ENCODE assay signal across 18 cellular contexts in genomic region chr10:58360412-58361004, GRCh38. TPM values are rescaled to one million over a fixed set of nuclear protein-coding genes. Genes with fewer than 3 reads are reported as not detected.
DNase-seq lines count a peak whose midpoint lies in the region; ATAC-seq and TF ChIP-seq lines count a peak whose summit lies in the region.
"Had no signal": no experiment of that assay in that cellular context is flagged by ENCODE, and none has a peak within 500 bp of the region (broad histone marks: within the 10 kb centered on the region; RNA-seq: fewer than 3 reads in every experiment).

No MANE protein-coding gene starts in this region.

- H3K36me3 ChIP-seq in adipocyte (ENCODE audit: control insufficient read depth, insufficient read depth, low read length, severe bottlenecking) (peaks cover 20% of the 10 kb centered on the region), mesenchymal stem cell (ENCODE audit: control insufficient read depth in 1 of 2, insufficient read depth in 2 of 2, low read depth in 1 of 2, low read length in 2 of 2) (peaks cover 0 to 38% of the 10 kb centered on the region in 2 experiments)

- H2BK120ac ChIP-seq in mesenchymal stem cell (ENCODE audit: low read depth, low read length), result no peak overlapping the region

- no peaks in the 10 kb centered on the region for H3K9me3 Mint-ChIP-seq in activated CD4-positive, alpha-beta T cell treated with anti-CD3 and anti-CD28 coated beads for 36 hours (ENCODE audit: low read depth)
- H3K9me3 Mint-ChIP-seq in mesothelial cell of epicardium, result no peaks in the 10 kb centered on the region

- ATAC-seq in activated CD4-positive, alpha-beta T cell treated with anti-CD3 and anti-CD28 coated beads for 36 hours, result peak; percentile 76
- ATAC-seq: A549 had no signal

- no peak overlapping the region for H2BK5ac ChIP-seq in mesenchymal stem cell (ENCODE audit: low read depth, low read length, poor library complexity, severe bottlenecking)

- no peaks in the 10 kb centered on the region for H3K27me3 Mint-ChIP-seq in activated CD4-positive, alpha-beta T cell treated with anti-CD3 and anti-CD28 coated beads for 36 hours
- no peaks in the 10 kb centered on the region for H3K27me3 Mint-ChIP-seq in mesothelial cell of epicardium (ENCODE audit: low read depth)

- H3K23ac ChIP-seq in mesenchymal stem cell (ENCODE audit: low read length in 2 of 2), result no peak overlapping the region

- POLR2A ChIA-PET in activated CD4-positive, alpha-beta T cell treated with anti-CD3 and anti-CD28 coated beads for 36 hours (lab: Charles Lee), result interaction anchor here (0.6 kb wide), 3 partner anchors 10 to 793 kb away, joined by 3 to 14 read pairs (median 3); no protein-coding TSS in a partner anchor

- no peaks in the 10 kb centered on the region for H3K9me3 ChIP-seq in adipocyte (ENCODE audit: control insufficient read depth, low read length)
- H3K9me3 ChIP-seq in mesenchymal stem cell (ENCODE audit: control insufficient read depth, low read length), result no peaks in the 10 kb centered on the region
- H3K9me3 ChIP-seq: A549, tibial nerve had no signal

- peaks cover 29% of the 10 kb centered on the region for H3K4me1 Mint-ChIP-seq in activated CD4-positive, alpha-beta T cell treated with anti-CD3 and anti-CD28 coated beads for 36 hours
- peaks cover 70% of the 10 kb centered on the region for H3K4me1 Mint-ChIP-seq in mesothelial cell of epicardium

- TF ChIP-seq CTCF in mesothelial cell of epicardium (IDR thresholded peaks at IDR 0.05; ENCODE audit: unreplicated experiment), result no peak
- TF ChIP-seq CTCF in dorsolateral prefrontal cortex (IDR thresholded peaks at IDR 0.05 in 54 of 56, conservative IDR thresholded peaks at IDR 0.05 in 2 of 56; ENCODE audit: low read depth in 1 of 56, partially characterized antibody in 56 of 56), result no peak

- peaks cover 7% of the 10 kb centered on the region for H3K79me1 ChIP-seq in mesenchymal stem cell (replicated peaks; ENCODE audit: low read length, poor library complexity, severe bottlenecking)

- H3K27ac ChIP-seq in mesenchymal stem cell (ENCODE audit: low read length, poor library complexity, severe bottlenecking) (no peak overlapping the region), dorsolateral prefrontal cortex (no peak overlapping the region)
- H3K27ac ChIP-seq: A549, C4-2B, tibial nerve had no signal

- no peak overlapping the region for H4K91ac ChIP-seq in mesenchymal stem cell (ENCODE audit: low read length)

- H2BK15ac ChIP-seq in mesenchymal stem cell (ENCODE audit: low read depth, poor library complexity, severe bottlenecking), result no peak overlapping the region

- H3K14ac ChIP-seq in mesenchymal stem cell (ENCODE audit: low read length in 2 of 2), result no peak overlapping the region

- H2AK5ac ChIP-seq in mesenchymal stem cell (ENCODE audit: low read length, severe bottlenecking), result no peak overlapping the region

- H3K4me3 ChIP-seq in adipocyte (ENCODE audit: low read length) (no peak overlapping the region), mesenchymal stem cell (ENCODE audit: insufficient read depth in 1 of 2, low read depth in 1 of 2, low read length in 2 of 2) (no peak overlapping the region), dorsolateral prefrontal cortex (no peak overlapping the region)
- H3K4me3 ChIP-seq: A549, tibial nerve had no signal

- 90% methylated on average over 7 of the region's 9 CpGs for WGBS in mesenchymal stem cell

- no peak overlapping the region for H3K4ac ChIP-seq in mesenchymal stem cell (ENCODE audit: low read depth in 1 of 2, low read length in 2 of 2)

- no peak overlapping the region for H3K18ac ChIP-seq in mesenchymal stem cell (ENCODE audit: low read depth in 1 of 2, low read length in 2 of 2)

- H3K27ac Mint-ChIP-seq in activated CD4-positive, alpha-beta T cell treated with anti-CD3 and anti-CD28 coated beads for 36 hours, result no peak overlapping the region
- H3K27ac Mint-ChIP-seq in mesothelial cell of epicardium, result peak overlapping the region; percentile 45

- intact Hi-C loops in activated CD4-positive, alpha-beta T cell treated with anti-CD3 and anti-CD28 coated beads for 36 hours (cut with DNase I, micrococcal nuclease), result no loop called here
- intact Hi-C loops in dorsolateral prefrontal cortex (cut with DNase I), result no loop called here

- H2AFZ ChIP-seq in mesenchymal stem cell (ENCODE audit: low read depth, low read length), result no peak overlapping the region

- H2BK12ac ChIP-seq in mesenchymal stem cell (ENCODE audit: low read length in 2 of 2), result no peak overlapping the region

- no peak overlapping the region for H3K9ac ChIP-seq in adipocyte (ENCODE audit: low read length)
- H3K9ac ChIP-seq in mesenchymal stem cell (ENCODE audit: low read length), result no peak overlapping the region

- no peak overlapping the region for H3K4me3 Mint-ChIP-seq in activated CD4-positive, alpha-beta T cell treated with anti-CD3 and anti-CD28 coated beads for 36 hours
- H3K4me3 Mint-ChIP-seq in mesothelial cell of epicardium, result no peak overlapping the region

- H3K4me1 ChIP-seq in adipocyte (ENCODE audit: control insufficient read depth, insufficient read depth, low read length), result peaks cover 21% of the 10 kb centered on the region
- H3K4me1 ChIP-seq in mesenchymal stem cell (ENCODE audit: control insufficient read depth, insufficient read depth, low read depth, low read length), result no peaks in the 10 kb centered on the region
- H3K4me1 ChIP-seq: tibial nerve had no signal

- peaks cover 13% of the 10 kb centered on the region for H3K36me3 Mint-ChIP-seq in activated CD4-positive, alpha-beta T cell treated with anti-CD3 and anti-CD28 coated beads for 36 hours (ENCODE audit: low read depth)
- H3K36me3 Mint-ChIP-seq in mesothelial cell of epicardium, result peaks cover 5% of the 10 kb centered on the region

- H3K4me2 ChIP-seq in mesenchymal stem cell (ENCODE audit: low read length, poor library complexity, severe bottlenecking), result no peak overlapping the region

- H4K8ac ChIP-seq in mesenchymal stem cell (ENCODE audit: low read length), result no peak overlapping the region

- CTCF ChIA-PET in activated CD4-positive, alpha-beta T cell treated with anti-CD3 and anti-CD28 coated beads for 36 hours (lab: Charles Lee), result interaction anchor here (1.0 kb wide), 1 partner anchor 19 kb away, joined by 3 read pairs; no protein-coding TSS in a partner anchor

- H3K27me3 ChIP-seq in adipocyte (replicated peaks; ENCODE audit: control insufficient read depth, insufficient read depth, low read length) (no peaks in the 10 kb centered on the region), mesenchymal stem cell (ENCODE audit: control insufficient read depth in 1 of 2, insufficient read depth in 1 of 2, low read length in 2 of 2) (no peaks in the 10 kb centered on the region), dorsolateral prefrontal cortex (no peaks in the 10 kb centered on the region)
- H3K27me3 ChIP-seq: tibial nerve had no signal

- peak; percentile 3 for DNase-seq in activated CD4-positive, alpha-beta T cell treated with anti-CD3 and anti-CD28 coated beads for 36 hours
- no peak for DNase-seq in activated CD4-positive, alpha-beta T cell treated with anti-CD3 and anti-CD28 coated beads, Interleukin-2, amount 50 U/mL, for 1 hour
- DNase-seq in ELR (ENCODE audit: low read depth), result peak; percentile 54
- DNase-seq in adipocyte (ENCODE audit: low read depth), result peak; percentile 17
- no peak for DNase-seq in mesothelial cell of epicardium (ENCODE audit: low spot score in 2 of 2, unreplicated experiment in 2 of 2)
- no peak for DNase-seq in glomerular visceral epithelial cell (ENCODE audit: extremely low spot score)
- DNase-seq in mesenchymal stem cell, result no peak
- DNase-seq in dorsolateral prefrontal cortex, result no peak
- DNase-seq: activated CD4-positive, alpha-beta T cell treated with anti-CD3 and anti-CD28 coated beads for 48 hours; caudate nucleus; hypothalamus; KBM-7; NCI-H226; NK-92 treated with Interleukin-12 subunit alpha and Interleukin-12 subunit beta, amount 100 ng/mL, for 24 hours; retina had no signal

RNA-seq across cellular contexts. Expression of gene TFAM, which starts 24.7 kb away (rescaled TPM):
- total RNA-seq in activated CD4-positive, alpha-beta T cell treated with anti-CD3 and anti-CD28 coated beads for 36 hours, result 100 to 1,000 TPM; 108 to 112 TPM
- total RNA-seq in mesothelial cell of epicardium (46.9 to 55.1 TPM (median 52.7 TPM) in 3 replicates), dorsolateral prefrontal cortex (10 to 100 TPM; 17.3 to 34.6 (median 24.2) TPM)
- polyA plus RNA-seq in mesenchymal stem cell (2013, experiment 1 of 2), result 24.4 TPM
- 23.2 TPM for polyA plus RNA-seq in mesenchymal stem cell (2013, experiment 2 of 2)

RNA-seq across cellular contexts. Expression of gene UBE2D1, which starts 25.7 kb away (rescaled TPM):
- total RNA-seq in activated CD4-positive, alpha-beta T cell treated with anti-CD3 and anti-CD28 coated beads for 36 hours, result 10 to 100 TPM; 12.7 to 15.3 TPM
- total RNA-seq in mesothelial cell of epicardium (21.5 to 24.7 TPM (median 22.5 TPM) in 3 replicates), dorsolateral prefrontal cortex (10 to 100 TPM in 119 of 120 experiments, 1 to 10 TPM in 1; 8.7 to 27.7 (median 17.2) TPM)
- polyA plus RNA-seq in mesenchymal stem cell (2013, experiment 1 of 2), result 20.7 TPM
- polyA plus RNA-seq in mesenchymal stem cell (2013, experiment 2 of 2), result 24.4 TPM

Comparison
In these comparisons a context has a peak if more than half of its experiments do, and no peak if none do; other contexts are left out.
1. DNase-seq: peak in activated CD4-positive, alpha-beta T cell treated with anti-CD3 and anti-CD28 coated beads for 36 hours (single experiment), ELR (single experiment) and adipocyte (single experiment); none in activated CD4-positive, alpha-beta T cell treated with anti-CD3 and anti-CD28 coated beads, Interleukin-2, amount 50 U/mL, for 1 hour (single experiment), mesothelial cell of epicardium (0 of 2), glomerular visceral epithelial cell (single experiment), mesenchymal stem cell (single experiment) and dorsolateral prefrontal cortex (0 of 10).